In the genomic region with DNA sequence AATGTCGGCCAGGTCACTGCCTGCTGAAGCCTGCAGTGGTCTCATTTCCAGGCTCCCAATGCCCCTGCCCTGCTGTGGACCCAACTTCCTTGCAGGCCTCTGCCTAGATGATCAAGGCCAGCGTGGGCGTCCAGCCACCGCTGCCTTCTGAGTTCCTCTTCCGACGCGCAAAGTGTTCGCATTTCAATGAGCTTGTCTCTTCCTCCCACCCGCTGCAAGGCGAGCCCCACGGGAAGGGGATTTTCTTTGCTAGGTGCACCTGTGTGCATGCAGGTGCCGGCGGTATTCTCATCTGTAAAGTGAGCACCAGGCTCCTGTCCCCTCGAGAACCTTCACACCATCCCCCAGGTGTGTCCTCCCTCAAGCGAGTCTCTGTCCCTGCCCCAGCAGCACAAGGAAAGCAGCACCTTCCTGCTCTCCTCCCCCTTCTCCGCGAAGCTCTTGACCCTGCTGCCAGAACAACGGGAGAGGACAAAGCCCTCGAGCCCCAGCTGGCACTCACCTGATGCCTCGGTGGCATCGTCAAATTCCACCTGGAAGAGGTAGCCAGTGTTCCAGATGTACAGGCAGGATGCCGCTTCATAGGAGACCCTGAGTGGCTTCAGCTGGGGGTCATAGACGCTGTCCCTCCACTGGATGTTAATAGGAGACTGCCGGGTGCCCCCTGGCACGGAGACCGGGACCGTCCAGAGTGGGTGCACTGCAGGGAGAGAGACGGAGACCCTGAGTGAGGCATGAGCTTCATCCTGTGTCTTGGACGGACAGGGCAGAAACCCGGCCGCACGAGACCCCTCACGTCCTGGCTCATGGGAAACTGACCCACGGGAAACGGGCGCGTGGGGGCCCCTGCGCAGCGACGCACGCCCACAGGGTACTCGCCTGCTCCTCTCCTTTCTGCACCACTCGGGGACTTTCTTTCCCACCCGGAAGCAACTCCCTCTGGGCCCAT, we compare ENCODE assay signal across 13 cellular contexts. TPM values are rescaled to one million over a fixed set of nuclear protein-coding genes. Genes with fewer than 3 reads are reported as not detected.
DNase-seq lines count a peak whose midpoint lies in the region; ATAC-seq lines count a peak whose summit lies in the region.
"Had no signal": no experiment of that assay in that cellular context is flagged by ENCODE, and none has a peak within 500 bp of the region (broad histone marks: within the 10 kb centered on the region; RNA-seq: fewer than 3 reads in every experiment).

No MANE protein-coding gene starts in this region.

- peaks cover 15% of the 10 kb centered on the region for H3K27me3 Mint-ChIP-seq in activated T-cell treated with anti-CD3 and anti-CD28 coated beads, Interleukin-2, amount 50 U/mL, for 4 hours (ENCODE audit: low read depth)

- no peak overlapping the region for H3K4me3 Mint-ChIP-seq in activated T-cell treated with anti-CD3 and anti-CD28 coated beads, Interleukin-2, amount 50 U/mL, for 4 hours

- H3K9me3 Mint-ChIP-seq in activated T-cell treated with anti-CD3 and anti-CD28 coated beads, Interleukin-2, amount 50 U/mL, for 4 hours = no peaks in the 10 kb centered on the region

- H3K36me3 Mint-ChIP-seq in activated T-cell treated with anti-CD3 and anti-CD28 coated beads, Interleukin-2, amount 50 U/mL, for 4 hours (ENCODE audit: insufficient read depth) = no peaks in the 10 kb centered on the region

- DNase-seq in NCI-H1105 treated with DMSO at 0.1 percent for 48 hours (lab: John Stamatoyannopoulos, UW) = peak; percentile 19
- DNase-seq in NCI-H1105 (lab: John Stamatoyannopoulos, UW) = no peak
- DNase-seq in NCI-H1092 (lab: John Stamatoyannopoulos, UW) = peak; percentile 31
- DNase-seq in activated T-cell treated with anti-CD3 and anti-CD28 coated beads, Interleukin-2, amount 50 U/mL, for 4 hours = peak; percentile 19
- DNase-seq in stimulated activated CD4-positive, alpha-beta T cell treated with anti-CD3 and anti-CD28 coated beads, Interleukin-15, amount 100 ng/mL, for 24 hours = peak; percentile 52
- DNase-seq in NCI-H526 treated with DMSO at 0.1 percent for 48 hours (lab: John Stamatoyannopoulos, UW) = no peak
- no peak for DNase-seq in cerebellar cortex (ENCODE audit: low spot score)
- DNase-seq in mesenteric fat pad (ENCODE audit: low spot score) = no peak
- DNase-seq: 8988T; central memory CD4-positive, alpha-beta T cell; left ventricle myocardium superior; NCI-H1694 treated with DMSO at 0.1 percent for 48 hours had no signal

- H3K4me1 Mint-ChIP-seq in activated T-cell treated with anti-CD3 and anti-CD28 coated beads, Interleukin-2, amount 50 U/mL, for 4 hours (ENCODE audit: low read depth) = peaks cover 6% of the 10 kb centered on the region

- ATAC-seq in activated T-cell treated with anti-CD3 and anti-CD28 coated beads, Interleukin-2, amount 50 U/mL, for 4 hours = peak; percentile 46 to 58
- ATAC-seq: left ventricle myocardium superior had no signal

RNA-seq across cellular contexts. Expression of a gene that starts 9.8 kb away (rescaled TPM):
- under 1 TPM in 1 of 3 donors, not detected in 2; 0.43 TPM for total RNA-seq in activated T-cell treated with anti-CD3 and anti-CD28 coated beads, Interleukin-2, amount 50 U/mL, for 4 hours
- total RNA-seq in mesenteric fat pad = not detected
- total RNA-seq: left ventricle myocardium superior, SK-MEL-5 had no signal

RNA-seq across cellular contexts. Expression of a gene that starts 24.7 kb away (rescaled TPM):
- 10 to 100 TPM; 25.2 to 29.4 (median 25.9) TPM for total RNA-seq in activated T-cell treated with anti-CD3 and anti-CD28 coated beads, Interleukin-2, amount 50 U/mL, for 4 hours
- 28.8 TPM for total RNA-seq in mesenteric fat pad

RNA-seq across cellular contexts. Expression of a gene that starts 57.2 kb away (rescaled TPM):
- total RNA-seq in activated T-cell treated with anti-CD3 and anti-CD28 coated beads, Interleukin-2, amount 50 U/mL, for 4 hours = 100 to 1,000 TPM; 814 to 984 (median 886) TPM
- 9.4 TPM for total RNA-seq in mesenteric fat pad

Comparison
In these comparisons a context has a peak if more than half of its experiments do, and no peak if none do; other contexts are left out.
1. DNase-seq: peak in NCI-H1105 treated with DMSO at 0.1 percent for 48 hours (single experiment), NCI-H1092 (single experiment), activated T-cell treated with anti-CD3 and anti-CD28 coated beads, Interleukin-2, amount 50 U/mL, for 4 hours (single experiment) and stimulated activated CD4-positive, alpha-beta T cell treated with anti-CD3 and anti-CD28 coated beads, Interleukin-15, amount 100 ng/mL, for 24 hours (single experiment); none in NCI-H1105 (single experiment), NCI-H526 treated with DMSO at 0.1 percent for 48 hours (single experiment), cerebellar cortex (single experiment) and mesenteric fat pad (single experiment).
2. RNA of a gene that starts 57.2 kb away (total RNA-seq): 814 to 984 TPM in activated T-cell treated with anti-CD3 and anti-CD28 coated beads, Interleukin-2, amount 50 U/mL, for 4 hours; 9.4 TPM in mesenteric fat pad (single experiment); every median in the first group is over 10 times any median in the second.